ENCODE assay signal across 1 cellular context in the genomic region with DNA sequence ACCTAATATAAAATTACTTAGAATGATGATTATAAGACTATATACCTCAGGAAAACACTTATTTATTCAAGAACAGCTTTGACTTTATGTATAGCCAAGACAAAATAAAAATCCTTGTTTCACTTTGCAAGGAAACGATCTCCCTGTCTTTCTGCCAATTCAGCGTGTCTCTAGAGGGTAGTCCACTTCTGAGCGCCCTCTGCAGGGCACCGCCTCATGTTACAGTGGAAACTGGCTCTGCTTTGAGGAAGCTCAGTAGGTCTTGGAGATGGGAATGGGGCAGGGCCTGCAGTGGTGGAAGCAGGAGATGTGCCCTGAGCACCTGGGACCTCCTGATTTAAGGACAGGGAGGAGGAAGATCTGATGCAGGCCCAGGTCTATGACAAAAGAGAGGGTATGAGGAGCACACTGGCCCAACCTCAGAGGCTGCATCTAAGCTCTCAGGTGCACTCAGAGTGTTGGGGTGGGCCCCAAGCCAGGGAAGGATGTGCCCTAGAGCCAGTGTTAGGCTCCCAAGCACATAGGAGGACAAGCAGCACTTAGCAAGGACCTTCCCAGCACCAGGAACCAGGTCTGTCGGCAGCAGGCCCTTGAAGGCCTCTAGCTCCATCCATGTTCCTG.
A peak's percentile ranks its signal among the peaks of the same experiment; 100 is the strongest.
TF ChIP-seq lines count a peak whose summit lies in the region.

No MANE protein-coding gene starts in this region.

TF ChIP-seq in IMR-90, 13 proteins besides CTCF, POLR2A, EP300 and RAD21 (continued from another document):
- no peak for TF ChIP-seq RFX5 (IDR thresholded peaks at IDR 0.05; ENCODE audit: low read depth, low read length)
- peak; percentile 21; the same call in 1 of the 2 replicates for TF ChIP-seq SMC3 (IDR thresholded peaks at IDR 0.05; ENCODE audit: low read depth, low read length)
- TF ChIP-seq, protein P1, sequence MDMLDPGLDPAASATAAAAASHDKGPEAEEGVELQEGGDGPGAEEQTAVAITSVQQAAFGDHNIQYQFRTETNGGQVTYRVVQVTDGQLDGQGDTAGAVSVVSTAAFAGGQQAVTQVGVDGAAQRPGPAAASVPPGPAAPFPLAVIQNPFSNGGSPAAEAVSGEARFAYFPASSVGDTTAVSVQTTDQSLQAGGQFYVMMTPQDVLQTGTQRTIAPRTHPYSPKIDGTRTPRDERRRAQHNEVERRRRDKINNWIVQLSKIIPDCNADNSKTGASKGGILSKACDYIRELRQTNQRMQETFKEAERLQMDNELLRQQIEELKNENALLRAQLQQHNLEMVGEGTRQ (IDR thresholded peaks at IDR 0.05; ENCODE audit: low read depth, low read length): no peak
- TF ChIP-seq, protein P2, sequence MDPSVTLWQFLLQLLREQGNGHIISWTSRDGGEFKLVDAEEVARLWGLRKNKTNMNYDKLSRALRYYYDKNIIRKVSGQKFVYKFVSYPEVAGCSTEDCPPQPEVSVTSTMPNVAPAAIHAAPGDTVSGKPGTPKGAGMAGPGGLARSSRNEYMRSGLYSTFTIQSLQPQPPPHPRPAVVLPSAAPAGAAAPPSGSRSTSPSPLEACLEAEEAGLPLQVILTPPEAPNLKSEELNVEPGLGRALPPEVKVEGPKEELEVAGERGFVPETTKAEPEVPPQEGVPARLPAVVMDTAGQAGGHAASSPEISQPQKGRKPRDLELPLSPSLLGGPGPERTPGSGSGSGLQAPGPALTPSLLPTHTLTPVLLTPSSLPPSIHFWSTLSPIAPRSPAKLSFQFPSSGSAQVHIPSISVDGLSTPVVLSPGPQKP (IDR thresholded peaks at IDR 0.05; ENCODE audit: borderline replicate concordance, low read depth, low read length): no peak
